In the genomic region with DNA sequence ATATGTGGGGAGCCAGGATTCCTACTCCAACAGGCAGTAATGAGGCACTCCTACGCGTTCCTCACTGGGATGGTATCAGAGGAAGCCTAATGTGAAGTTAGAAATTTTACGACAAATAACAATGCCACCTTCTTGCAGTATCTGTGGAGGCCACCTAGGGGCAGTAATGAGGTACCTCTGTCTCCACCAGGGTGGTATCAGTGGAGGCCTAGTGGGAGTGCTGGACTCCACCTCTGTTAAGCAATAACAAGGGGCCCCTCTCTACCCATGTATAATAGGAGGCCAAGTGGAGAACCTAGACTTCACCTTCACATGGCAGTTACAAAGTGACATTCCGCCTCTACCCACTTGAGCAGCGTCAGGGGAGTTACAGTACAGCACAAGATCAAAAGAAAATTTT, we compare ENCODE assay signal across 17 cellular contexts.
A peak's percentile ranks its signal among the peaks of the same experiment; 100 is the strongest.
DNase-seq lines count a peak whose midpoint lies in the region; ATAC-seq and TF ChIP-seq lines count a peak whose summit lies in the region.
"Had no signal": no experiment of that assay in that cellular context is flagged by ENCODE, and none has a peak within 500 bp of the region (broad histone marks: within the 10 kb centered on the region; RNA-seq: fewer than 3 reads in every experiment).

No MANE protein-coding gene starts in this region.

- no peaks in the 10 kb centered on the region for H3F3A ChIP-seq in MM.1S (ENCODE audit: insufficient read depth, low read length)

- DNase-seq in DND-41 (no peak), MM.1S (no peak), erythroblast (lab: John Stamatoyannopoulos, UW) (peak; percentile 7 to 17), DMS79 (lab: John Stamatoyannopoulos, UW) (no peak), NCI-H446 treated with DMSO at 0.1 percent for 48 hours (lab: John Stamatoyannopoulos, UW) (no peak)
- DNase-seq: activated naive CD4-positive, alpha-beta T cell treated with anti-CD3 and anti-CD28 coated beads, Interleukin-2, amount 10 ng/mL, durations not matched to agents 7 days and 5 days; left ventricle myocardium inferior; NCI-H1436 treated with DMSO at 0.1 percent for 48 hours; NCI-H526 treated with DMSO at 0.1 percent for 48 hours; SHP77 treated with DMSO at 0.1 percent for 48 hours; stomach had no signal

- no peaks in the 10 kb centered on the region for H3K9me3 ChIP-seq in DND-41 (ENCODE audit: insufficient read depth, low read length, severe bottlenecking)
- H3K9me3 ChIP-seq in MM.1S (replicated peaks; ENCODE audit: insufficient read depth, low read length): no peaks in the 10 kb centered on the region

- H3K27me3 ChIP-seq in DND-41 (ENCODE audit: insufficient read depth, low read length, poor library complexity) (no peaks in the 10 kb centered on the region), MM.1S (replicated peaks; ENCODE audit: insufficient read depth, low read length) (no peaks in the 10 kb centered on the region)
- H3K27me3 ChIP-seq: BLaER1, right atrium auricular region, stomach had no signal

- TF ChIP-seq POLR2A in erythroblast (IDR thresholded peaks at IDR 0.05; ENCODE audit: low read length) (no peak), GM18505 (IDR thresholded peaks at IDR 0.05; ENCODE audit: borderline replicate concordance, extremely low read depth, insufficient read depth, insufficient read length) (no peak)

- TF ChIP-seq CTCF in DND-41 (IDR thresholded peaks at IDR 0.05; ENCODE audit: borderline replicate concordance, extremely low read depth, low read length, poor library complexity, severe bottlenecking): peak; percentile 23
- TF ChIP-seq CTCF in MM.1S (IDR thresholded peaks at IDR 0.05; ENCODE audit: low read length): peak; percentile 19

- H4K20me1 ChIP-seq in DND-41 (ENCODE audit: insufficient read depth, low read length) (no peaks in the 10 kb centered on the region), MM.1S (ENCODE audit: insufficient read depth, low read length) (no peaks in the 10 kb centered on the region)
- H4K20me1 ChIP-seq: BLaER1 had no signal

- no peaks in the 10 kb centered on the region for H3K79me2 ChIP-seq in DND-41 (ENCODE audit: insufficient read depth, low read length)
- no peaks in the 10 kb centered on the region for H3K79me2 ChIP-seq in MM.1S (ENCODE audit: low read length)

- H3K27ac ChIP-seq in DND-41 (ENCODE audit: low read length) (no peak overlapping the region), MM.1S (ENCODE audit: low read length) (no peak overlapping the region)
- H3K27ac ChIP-seq: BLaER1, left ventricle myocardium inferior, right atrium auricular region, stomach had no signal

- H3K4me1 ChIP-seq in DND-41 (ENCODE audit: insufficient read depth, low read length) (no peaks in the 10 kb centered on the region), MM.1S (ENCODE audit: low read length) (no peaks in the 10 kb centered on the region)
- H3K4me1 ChIP-seq: BLaER1, left ventricle myocardium inferior, right atrium auricular region, stomach had no signal

- H3K4me2 ChIP-seq in DND-41 (ENCODE audit: insufficient read depth, low read length): no peak overlapping the region
- H3K4me2 ChIP-seq in MM.1S (ENCODE audit: low read depth, low read length): no peak overlapping the region
- H3K4me2 ChIP-seq: BLaER1 had no signal

- H3K9me2 ChIP-seq in MM.1S (replicated peaks; ENCODE audit: insufficient read depth, low read length): no peaks in the 10 kb centered on the region

- H3K4me3 ChIP-seq in DND-41 (ENCODE audit: low read depth in 1 of 2, low read length in 2 of 2) (no peak overlapping the region), MM.1S (ENCODE audit: low read length) (no peak overlapping the region)
- H3K4me3 ChIP-seq: BLaER1, left ventricle myocardium inferior, right atrium auricular region, stomach had no signal

- ATAC-seq in DND-41 (ENCODE audit: insufficient read depth, low read depth) (no peak), GM21526 (IDR thresholded peaks at IDR 0.05; ENCODE audit: low FRiP score, unreplicated experiment) (peak; percentile 69), GM18519 (IDR thresholded peaks at IDR 0.05; ENCODE audit: low FRiP score, unreplicated experiment) (no peak), GM18505 (IDR thresholded peaks at IDR 0.05; ENCODE audit: unreplicated experiment) (no peak)
- ATAC-seq: natural killer cell treated with Interleukin-12 subunit alpha and Interleukin-12 subunit beta and Interleukin-15 and Interleukin-18, amount 100 ng/mL, for 72 hours had no signal

- H2AFZ ChIP-seq in DND-41 (ENCODE audit: low read depth, low read length) (no peak overlapping the region), MM.1S (ENCODE audit: low read length) (no peak overlapping the region)

- H3K36me3 ChIP-seq in DND-41 (ENCODE audit: insufficient read depth, low read length): no peaks in the 10 kb centered on the region
- no peaks in the 10 kb centered on the region for H3K36me3 ChIP-seq in MM.1S (replicated peaks; ENCODE audit: insufficient read depth, low read length)
- H3K36me3 ChIP-seq: BLaER1, left ventricle myocardium inferior, right atrium auricular region, stomach had no signal

- H3K9ac ChIP-seq in DND-41 (ENCODE audit: low read depth, low read length) (no peak overlapping the region), MM.1S (ENCODE audit: low read length) (no peak overlapping the region)
- H3K9ac ChIP-seq: BLaER1 had no signal

Comparison
In these comparisons a context has a peak if more than half of its experiments do, and no peak if none do; other contexts are left out.
1. DNase-seq: peak in erythroblast (2 of 2); none in DND-41 (single experiment), MM.1S (single experiment), DMS79 (single experiment) and NCI-H446 treated with DMSO at 0.1 percent for 48 hours (single experiment).